In the genomic region with DNA sequence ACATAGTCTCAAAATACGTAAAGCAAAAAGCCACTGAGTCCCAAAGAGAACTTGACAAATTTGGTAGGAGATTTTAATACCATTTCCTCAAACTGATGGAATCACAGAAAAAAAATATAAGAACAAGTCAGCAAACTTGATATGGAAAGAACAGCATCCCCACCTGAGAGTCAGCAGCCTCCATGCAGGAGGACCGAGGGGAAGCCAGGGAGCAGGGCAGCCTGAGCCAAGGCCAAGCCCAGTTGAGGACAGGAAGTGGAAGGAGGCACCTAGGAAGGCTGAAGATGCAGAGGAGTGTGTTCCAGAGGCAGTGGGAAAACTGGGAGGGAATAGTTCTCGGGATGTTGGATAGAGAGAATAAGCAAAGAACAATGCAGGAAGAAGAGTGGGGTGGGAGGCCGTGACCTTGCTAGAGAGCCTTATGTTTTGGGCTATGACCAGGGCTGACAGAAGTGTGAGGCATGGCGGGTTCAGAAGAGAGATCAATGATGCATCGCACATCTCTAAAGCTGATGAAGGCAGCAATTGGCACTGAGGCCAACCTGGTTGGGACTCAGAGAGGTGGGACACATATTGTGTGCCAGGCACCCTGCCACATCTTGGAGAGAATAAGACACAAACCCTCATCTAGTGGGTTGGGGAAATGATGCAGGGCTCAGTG, we compare ENCODE assay signal across 27 cellular contexts. TPM values are rescaled to one million over a fixed set of nuclear protein-coding genes. Genes with fewer than 3 reads are reported as not detected.
A peak's percentile ranks its signal among the peaks of the same experiment; 100 is the strongest.
DNase-seq lines count a peak whose midpoint lies in the region; ATAC-seq, FAIRE-seq and TF ChIP-seq lines count a peak whose summit lies in the region.
"Had no signal": no experiment of that assay in that cellular context is flagged by ENCODE, and none has a peak within 500 bp of the region (broad histone marks: within the 10 kb centered on the region; RNA-seq: fewer than 3 reads in every experiment).

No MANE protein-coding gene starts in this region.

- H3K79me2 ChIP-seq in ACC112 (ENCODE audit: control insufficient read depth, insufficient read depth, low read length, unreplicated experiment) (no peaks in the 10 kb centered on the region), K562 (ENCODE audit: control insufficient read depth, insufficient read depth, low read length) (no peaks in the 10 kb centered on the region)

- no peaks in the 10 kb centered on the region for H3K27me3 ChIP-seq in ACC112 (ENCODE audit: insufficient read depth, low read length)
- peaks cover 4 to 14% of the 10 kb centered on the region in 2 experiments; a peak in 4 of 5 replicates for H3K27me3 ChIP-seq in K562 (ENCODE audit: control insufficient read depth in 2 of 2, insufficient read depth in 2 of 2, low read length in 2 of 2)
- H3K27me3 ChIP-seq in right lobe of liver: no peaks in the 10 kb centered on the region
- H3K27me3 ChIP-seq in skeletal muscle satellite cell (ENCODE audit: control insufficient read depth, insufficient read depth, low read length): no peaks in the 10 kb centered on the region

- no peak for TF ChIP-seq POLR2A in K562 (conservative IDR thresholded peaks at IDR 0.05)
- TF ChIP-seq POLR2A in right lobe of liver (IDR thresholded peaks at IDR 0.05): no peak

- CTCF ChIA-PET in K562 (lab: Yijun Ruan, JAX; ENCODE audit: low intra/inter-chr PET ratio): no interaction called here

- POLR2A ChIA-PET in K562 (lab: Yijun Ruan, JAX): no interaction called here

- peak overlapping the region; percentile 99 for H3K27ac ChIP-seq in ACC112 (ENCODE audit: low read depth, low read length)
- H3K27ac ChIP-seq in K562 (ENCODE audit: extremely low read depth, low read depth, low read length): no peak overlapping the region
- peak overlapping the region in 2 of 3 donors; percentile 81 to 83 for H3K27ac ChIP-seq in right lobe of liver
- H3K27ac ChIP-seq: KMS-11 had no signal

- H3K36me3 ChIP-seq in ACC112 (ENCODE audit: insufficient read depth, low read length): no peaks in the 10 kb centered on the region
- H3K36me3 ChIP-seq in K562 (ENCODE audit: control insufficient read depth, insufficient read depth, low read length): no peaks in the 10 kb centered on the region
- no peaks in the 10 kb centered on the region for H3K36me3 ChIP-seq in right lobe of liver
- no peaks in the 10 kb centered on the region for H3K36me3 ChIP-seq in skeletal muscle satellite cell (ENCODE audit: insufficient read depth, low read length)

- ATAC-seq in K562: no peak; the same call in 2 of the 3 replicates
- ATAC-seq in right lobe of liver: no peak
- ATAC-seq in GM18873 (IDR thresholded peaks at IDR 0.05; ENCODE audit: low FRiP score, unreplicated experiment): no peak
- ATAC-seq: GM23338, SK-N-SH treated with all-trans-retinoic acid at 6 μM for 48 hours had no signal

- no peak for FAIRE-seq in K562 (lab: Jason Lieb, UNC)
- FAIRE-seq: GM19239 had no signal

- no TSS peak for BruUV-seq in K562 (replicated peaks; lab: Mats Ljungman, UMichigan)

- H2AFZ ChIP-seq in ACC112 (ENCODE audit: low read length, unreplicated experiment) (no peak overlapping the region), K562 (ENCODE audit: low read depth, low read length) (no peak overlapping the region)
- H2AFZ ChIP-seq: GM23338 had no signal

- H3K9ac ChIP-seq in K562 (ENCODE audit: insufficient read depth in 1 of 2, low read depth in 2 of 2, low read length in 2 of 2) (no peak overlapping the region), skeletal muscle satellite cell (ENCODE audit: low read depth, low read length) (peak overlapping the region; percentile 80)
- H3K9ac ChIP-seq: KMS-11 had no signal

- no peaks in the 10 kb centered on the region; the same call in 1 of the 2 replicates for H4K20me1 ChIP-seq in K562 (replicated peaks; ENCODE audit: control insufficient read depth, insufficient read depth, low read length)

- in situ Hi-C loops in K562 (cut with MboI): no loop called here

- DNase-seq in K562 (ENCODE audit: extremely low read depth in 1 of 4, low spot score in 3 of 4) (no peak), right lobe of liver (no peak), ecto neural progenitor cell (ENCODE audit: low spot score) (no peak), cerebellar nuclear complex (lab: John Stamatoyannopoulos, UW) (no peak), mesenteric fat pad (ENCODE audit: low spot score) (no peak)
- DNase-seq: AML-193, DMS153, GDM1, HCEC 1CT, NCI-H1417 treated with DMSO at 0.1 percent for 48 hours, NCI-H187 treated with DMSO at 0.1 percent for 48 hours, NCI-H226, NCI-H524, NCI-H82, OCI-M1, SIG-M5 had no signal

- H3K4me1 ChIP-seq in ACC112 (ENCODE audit: control insufficient read depth, insufficient read depth, low read length, unreplicated experiment) (peaks cover 31% of the 10 kb centered on the region), K562 (replicated peaks in 1 of 2; ENCODE audit: control insufficient read depth in 2 of 2, insufficient read depth in 2 of 2, low read length in 2 of 2) (no peaks in the 10 kb centered on the region; a peak in 1 of 5 replicates), right lobe of liver (peaks cover 0 to 51% (median 17%) of the 10 kb centered on the region in 4 donors), skeletal muscle satellite cell (ENCODE audit: control insufficient read depth, insufficient read depth, low read length) (peaks cover 26% of the 10 kb centered on the region)

- 16% methylated on average over 6 of the region's 6 CpGs for WGBS in K562 (ENCODE audit: insufficient coverage, low coverage, missing lambda C conversion rate)
- 55% methylated on average over 4 of the region's 6 CpGs for WGBS in right lobe of liver (ENCODE audit: insufficient coverage, low coverage, low lambda C conversion rate, missing lambda C conversion rate)

- intact Hi-C loops in K562 (cut with micrococcal nuclease): no loop called here
- intact Hi-C loops in right lobe of liver (cut with DNase I): no loop called here

- H3K4me2 ChIP-seq in K562 (ENCODE audit: insufficient read depth, low read length): no peak overlapping the region
- H3K4me2 ChIP-seq in skeletal muscle satellite cell (ENCODE audit: low read length): no peak overlapping the region
- H3K4me2 ChIP-seq: GM23338, KMS-11 had no signal

- H3K9me3 ChIP-seq in K562 (replicated peaks; ENCODE audit: control insufficient read depth, insufficient read depth, low read depth, low read length) (no peaks in the 10 kb centered on the region), right lobe of liver (no peaks in the 10 kb centered on the region), skeletal muscle satellite cell (replicated peaks; ENCODE audit: low read length) (no peaks in the 10 kb centered on the region)

- TF ChIP-seq CTCF in K562 (IDR thresholded peaks at IDR 0.05 in 2 of 3, conservative IDR thresholded peaks at IDR 0.05 in 1 of 3; ENCODE audit: insufficient read depth in 2 of 3, low read depth in 1 of 3, low read length in 3 of 3) (no peak), right lobe of liver (IDR thresholded peaks at IDR 0.05) (no peak)

- H3K9me1 ChIP-seq in K562 (ENCODE audit: control insufficient read depth, insufficient read depth, low read length): no peaks in the 10 kb centered on the region

- no peak for TF ChIP-seq EP300 in K562 (IDR thresholded peaks at IDR 0.05; ENCODE audit: low read length)

- no peak for TF ChIP-seq RAD21 in K562 (CRISPR knock-in tag; conservative IDR thresholded peaks at IDR 0.05 in 1 of 2, IDR thresholded peaks at IDR 0.05 in 1 of 2)

- no peak overlapping the region for H3K4me3 ChIP-seq in ACC112 (ENCODE audit: low read depth, low read length)
- no peak overlapping the region for H3K4me3 ChIP-seq in K562
- H3K4me3 ChIP-seq in right lobe of liver: no peak overlapping the region
- no peak overlapping the region for H3K4me3 ChIP-seq in skeletal muscle satellite cell (ENCODE audit: low read length)
- H3K4me3 ChIP-seq: GM23338 had no signal

RNA-seq across cellular contexts. Expression of a gene that starts 15.4 kb away (rescaled TPM):
- total RNA-seq in K562 (2011; cell fraction: chromatin; rRNA removed; ENCODE audit: low replicate concordance): 0.32 TPM in 1 of 2 replicates, not detected in the other
- total RNA-seq in K562 (2011; cell fraction: nucleolus; rRNA removed): not detected in 2 replicates
- not detected in 2 replicates for total RNA-seq in K562 (2011; cell fraction: nucleoplasm; rRNA removed)
- total RNA-seq in K562 (2014; rRNA removed) (not detected in 2 replicates), K562 (2014; rRNA removed; fragmentation: Illumina TruSeq; extraction: Trizol) (not detected in 2 replicates), K562 (2015; rRNA removed; fragmentation: Illumina TruSeq; extraction: Trizol) (not detected in 2 replicates), K562 (2021) (not detected in 2 replicates), right lobe of liver (1,000 to 10,000 TPM in 2 of 6 experiments, 100 to 1,000 TPM in 2, 10 to 100 TPM in 2; 21.9 to 1,288 (median 117) TPM), mesenteric fat pad (15.0 TPM)
- polyA plus RNA-seq in K562 (2011; rRNA removed) (not detected in 2 replicates), K562 (2014; fragmentation: Illumina TruSeq; extraction: Trizol) (not detected in 2 replicates), K562 (2014; fragmentation: Nextera tagmentation; extraction: Ambion mirVana) (not detected), K562 (2014; rRNA removed) (0.07 and 0.11 TPM in 2 replicates)
- not detected in 2 replicates for polyA plus RNA-seq in K562 (2011; cell fraction: cytosol; rRNA removed)
- polyA plus RNA-seq in K562 (2011; cell fraction: nucleus; rRNA removed): not detected in 2 replicates
- polyA plus RNA-seq in K562 (2012): 0.10 TPM in 1 of 2 replicates, not detected in the other
- polyA minus RNA-seq in K562 (2011; rRNA and poly(A)+ RNA removed): not detected in 2 replicates
- polyA minus RNA-seq in K562 (2011; cell fraction: cytosol; rRNA and poly(A)+ RNA removed): not detected in 2 replicates
- not detected in 2 replicates for polyA minus RNA-seq in K562 (2011; cell fraction: nucleus; rRNA and poly(A)+ RNA removed)
- total RNA-seq in skeletal muscle satellite cell (2012; rRNA removed): not detected in 2 replicates
- total RNA-seq: A673, Daoy, GM23338, RPMI7951 had no signal
- polyA plus RNA-seq: CD14-positive monocyte, GM23338 had no signal

RNA-seq across cellular contexts. Expression of a gene that starts 16.1 kb away (rescaled TPM):
- total RNA-seq in K562 (2011; cell fraction: chromatin; rRNA removed; ENCODE audit: low replicate concordance): not detected in 2 replicates
- total RNA-seq in K562 (2011; cell fraction: nucleolus; rRNA removed): not detected in 2 replicates
- not detected in 2 replicates for total RNA-seq in K562 (2011; cell fraction: nucleoplasm; rRNA removed)
- total RNA-seq in K562 (2014; rRNA removed): not detected in 2 replicates
- not detected in 2 replicates for total RNA-seq in K562 (2014; rRNA removed; fragmentation: Illumina TruSeq; extraction: Trizol)
- total RNA-seq in K562 (2015; rRNA removed; fragmentation: Illumina TruSeq; extraction: Trizol): not detected in 2 replicates
- 0.67 TPM in 1 of 2 replicates, not detected in the other for total RNA-seq in K562 (2021)
- polyA plus RNA-seq in K562 (2011; rRNA removed): not detected in 2 replicates
- polyA plus RNA-seq in K562 (2011; cell fraction: cytosol; rRNA removed): 0.03 TPM in 1 of 2 replicates, not detected in the other
- polyA plus RNA-seq in K562 (2011; cell fraction: nucleus; rRNA removed): not detected in 2 replicates
- not detected in 2 replicates for polyA plus RNA-seq in K562 (2012)
- not detected in 2 replicates for polyA plus RNA-seq in K562 (2014; fragmentation: Illumina TruSeq; extraction: Trizol)
- polyA plus RNA-seq in K562 (2014; fragmentation: Nextera tagmentation; extraction: Ambion mirVana): not detected
- polyA plus RNA-seq in K562 (2014; rRNA removed): not detected in 2 replicates
- polyA minus RNA-seq in K562 (2011; rRNA and poly(A)+ RNA removed): not detected in 2 replicates
- polyA minus RNA-seq in K562 (2011; cell fraction: cytosol; rRNA and poly(A)+ RNA removed): not detected in 2 replicates
- polyA minus RNA-seq in K562 (2011; cell fraction: nucleus; rRNA and poly(A)+ RNA removed): not detected in 2 replicates
- 1,000 to 10,000 TPM in 1 of 6 experiments, 100 to 1,000 TPM in 4, 10 to 100 TPM in 1; 57.8 to 1,064 (median 724) TPM for total RNA-seq in right lobe of liver
- total RNA-seq in skeletal muscle satellite cell (2012; rRNA removed): not detected in 2 replicates
- total RNA-seq in mesenteric fat pad: not detected
- total RNA-seq: A673, Daoy, RPMI7951 had no signal
- polyA plus RNA-seq: CD14-positive monocyte had no signal

RNA-seq across cellular contexts. Expression of a gene that starts 19.9 kb away (rescaled TPM):
- 120 and 142 TPM in 2 replicates for total RNA-seq in K562 (2011; cell fraction: chromatin; rRNA removed; ENCODE audit: low replicate concordance)
- 64.1 and 76.7 TPM in 2 replicates for total RNA-seq in K562 (2011; cell fraction: nucleolus; rRNA removed)
- total RNA-seq in K562 (2011; cell fraction: nucleoplasm; rRNA removed): 77.9 and 94.5 TPM in 2 replicates
- total RNA-seq in K562 (2014; rRNA removed) (67.0 and 80.2 TPM in 2 replicates), K562 (2014; rRNA removed; fragmentation: Illumina TruSeq; extraction: Trizol) (94.1 and 104 TPM in 2 replicates), K562 (2015; rRNA removed; fragmentation: Illumina TruSeq; extraction: Trizol) (83.8 and 85.1 TPM in 2 replicates), K562 (2021) (83.8 and 88.6 TPM in 2 replicates), right lobe of liver (10 to 100 TPM; 17.9 to 86.6 (median 30.2) TPM), mesenteric fat pad (79.1 TPM)
- polyA plus RNA-seq in K562 (2011; rRNA removed) (89.3 and 120 TPM in 2 replicates), K562 (2014; fragmentation: Illumina TruSeq; extraction: Trizol) (83.9 and 96.8 TPM in 2 replicates), K562 (2014; fragmentation: Nextera tagmentation; extraction: Ambion mirVana) (10 to 100 TPM; 13.0 to 17.2 TPM), K562 (2014; rRNA removed) (66.3 and 77.5 TPM in 2 replicates)
- polyA plus RNA-seq in K562 (2011; cell fraction: cytosol; rRNA removed): 55.3 and 65.6 TPM in 2 replicates
- polyA plus RNA-seq in K562 (2011; cell fraction: nucleus; rRNA removed): 95.7 and 103 TPM in 2 replicates
- polyA plus RNA-seq in K562 (2012): 50.1 and 76.2 TPM in 2 replicates
- 126 and 135 TPM in 2 replicates for polyA minus RNA-seq in K562 (2011; rRNA and poly(A)+ RNA removed)
- 63.5 and 68.0 TPM in 2 replicates for polyA minus RNA-seq in K562 (2011; cell fraction: cytosol; rRNA and poly(A)+ RNA removed)
- polyA minus RNA-seq in K562 (2011; cell fraction: nucleus; rRNA and poly(A)+ RNA removed): 63.0 and 97.1 TPM in 2 replicates
- total RNA-seq in skeletal muscle satellite cell (2012; rRNA removed): 40.8 and 42.3 TPM in 2 replicates

RNA-seq across cellular contexts. Expression of a gene that starts 22.0 kb away (rescaled TPM):
- total RNA-seq in K562 (2011; cell fraction: chromatin; rRNA removed; ENCODE audit: low replicate concordance): not detected in 2 replicates
- not detected in 2 replicates for total RNA-seq in K562 (2011; cell fraction: nucleolus; rRNA removed)
- total RNA-seq in K562 (2011; cell fraction: nucleoplasm; rRNA removed): not detected in 2 replicates
- total RNA-seq in K562 (2014; rRNA removed) (not detected in 2 replicates), K562 (2014; rRNA removed; fragmentation: Illumina TruSeq; extraction: Trizol) (not detected in 2 replicates), K562 (2015; rRNA removed; fragmentation: Illumina TruSeq; extraction: Trizol) (not detected in 2 replicates), K562 (2021) (1.1 and 1.7 TPM in 2 replicates), right lobe of liver (over 10,000 TPM in 3 of 6 experiments, 1,000 to 10,000 TPM in 3; 4,225 to 15,106 (median 9,815) TPM), mesenteric fat pad (2.2 TPM)
- polyA plus RNA-seq in K562 (2011; rRNA removed) (not detected in 2 replicates), K562 (2014; fragmentation: Illumina TruSeq; extraction: Trizol) (not detected in 2 replicates), K562 (2014; fragmentation: Nextera tagmentation; extraction: Ambion mirVana) (not detected), K562 (2014; rRNA removed) (not detected in 2 replicates)
- not detected in 2 replicates for polyA plus RNA-seq in K562 (2011; cell fraction: cytosol; rRNA removed)
- polyA plus RNA-seq in K562 (2011; cell fraction: nucleus; rRNA removed): not detected in 2 replicates
- not detected in 2 replicates for polyA plus RNA-seq in K562 (2012)
- not detected in 2 replicates for polyA minus RNA-seq in K562 (2011; rRNA and poly(A)+ RNA removed)
- not detected in 2 replicates for polyA minus RNA-seq in K562 (2011; cell fraction: cytosol; rRNA and poly(A)+ RNA removed)
- not detected in 2 replicates for polyA minus RNA-seq in K562 (2011; cell fraction: nucleus; rRNA and poly(A)+ RNA removed)
- 0.76 TPM in 1 of 2 replicates, not detected in the other for total RNA-seq in skeletal muscle satellite cell (2012; rRNA removed)
- total RNA-seq: A673, Daoy, GM23338, RPMI7951 had no signal
- polyA plus RNA-seq: CD14-positive monocyte, GM23338 had no signal

RNA-seq across cellular contexts. Expression of a gene that starts 29.7 kb away (rescaled TPM):
- total RNA-seq in K562 (2011; cell fraction: chromatin; rRNA removed; ENCODE audit: low replicate concordance): not detected in 2 replicates
- not detected in 2 replicates for total RNA-seq in K562 (2011; cell fraction: nucleolus; rRNA removed)
- total RNA-seq in K562 (2011; cell fraction: nucleoplasm; rRNA removed): not detected in 2 replicates
- total RNA-seq in K562 (2014; rRNA removed) (not detected in 2 replicates), K562 (2014; rRNA removed; fragmentation: Illumina TruSeq; extraction: Trizol) (not detected in 2 replicates), K562 (2015; rRNA removed; fragmentation: Illumina TruSeq; extraction: Trizol) (not detected in 2 replicates), K562 (2021) (1.8 TPM in 2 replicates), right lobe of liver (over 10,000 TPM in 2 of 6 experiments, 1,000 to 10,000 TPM in 4; 5,429 to 12,494 (median 8,679) TPM), mesenteric fat pad (4.2 TPM)
- polyA plus RNA-seq in K562 (2011; rRNA removed) (not detected in 2 replicates), K562 (2014; fragmentation: Illumina TruSeq; extraction: Trizol) (not detected in 2 replicates), K562 (2014; fragmentation: Nextera tagmentation; extraction: Ambion mirVana) (not detected), K562 (2014; rRNA removed) (not detected in 2 replicates)
- polyA plus RNA-seq in K562 (2011; cell fraction: cytosol; rRNA removed): 0.06 TPM in 1 of 2 replicates, not detected in the other
- 0.13 and 0.30 TPM in 2 replicates for polyA plus RNA-seq in K562 (2011; cell fraction: nucleus; rRNA removed)
- polyA plus RNA-seq in K562 (2012): 0.14 TPM in 1 of 2 replicates, not detected in the other
- polyA minus RNA-seq in K562 (2011; rRNA and poly(A)+ RNA removed): not detected in 2 replicates
- 7.8 TPM in 1 of 2 replicates, not detected in the other for polyA minus RNA-seq in K562 (2011; cell fraction: cytosol; rRNA and poly(A)+ RNA removed)
- not detected in 2 replicates for polyA minus RNA-seq in K562 (2011; cell fraction: nucleus; rRNA and poly(A)+ RNA removed)
- total RNA-seq in skeletal muscle satellite cell (2012; rRNA removed): 0.66 TPM in 1 of 2 replicates, not detected in the other
- total RNA-seq: GM23338 had no signal
- polyA plus RNA-seq: CD14-positive monocyte had no signal

Comparison
In these comparisons a context has a peak if more than half of its experiments do, and no peak if none do; other contexts are left out.
1. RNA of a gene that starts 15.4 kb away (total RNA-seq): 21.9 to 1,288 TPM in right lobe of liver and 15.0 TPM in mesenteric fat pad (single experiment); 0.32 TPM in K562; every median in the first group is over 10 times any median in the second.
2. RNA of a gene that starts 16.1 kb away (total RNA-seq): 57.8 to 1,064 TPM in right lobe of liver; 0.67 TPM in K562 and not detected in mesenteric fat pad (single experiment); every median in the first group is over 10 times any median in the second.